ENCODE assay signal across 1 cellular context in the genomic region with DNA sequence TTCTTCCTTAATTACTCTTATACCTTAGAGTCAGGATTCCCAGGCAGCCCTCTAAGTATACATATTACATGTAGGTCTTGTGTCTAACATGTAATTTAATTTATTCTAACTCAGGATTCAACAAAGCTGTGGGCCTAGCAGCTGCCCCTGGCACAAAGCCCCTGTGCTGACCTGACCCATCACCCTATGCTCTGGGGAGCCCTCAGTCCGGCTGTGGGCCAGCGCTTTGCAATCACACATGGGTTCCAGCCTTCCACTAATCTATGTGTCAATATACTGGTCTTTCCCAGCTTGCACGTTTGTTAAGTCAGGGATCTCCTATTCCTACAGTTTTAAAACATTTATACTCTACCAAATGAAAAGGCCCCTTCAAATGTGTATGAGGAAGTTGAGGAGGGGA.
TF ChIP-seq lines count a peak whose summit lies in the region.

No MANE protein-coding gene starts in this region.

TF ChIP-seq in A549, 52 proteins besides CTCF, POLR2A, EP300 and RAD21 (continued from another document):
- TF ChIP-seq, protein P1, sequence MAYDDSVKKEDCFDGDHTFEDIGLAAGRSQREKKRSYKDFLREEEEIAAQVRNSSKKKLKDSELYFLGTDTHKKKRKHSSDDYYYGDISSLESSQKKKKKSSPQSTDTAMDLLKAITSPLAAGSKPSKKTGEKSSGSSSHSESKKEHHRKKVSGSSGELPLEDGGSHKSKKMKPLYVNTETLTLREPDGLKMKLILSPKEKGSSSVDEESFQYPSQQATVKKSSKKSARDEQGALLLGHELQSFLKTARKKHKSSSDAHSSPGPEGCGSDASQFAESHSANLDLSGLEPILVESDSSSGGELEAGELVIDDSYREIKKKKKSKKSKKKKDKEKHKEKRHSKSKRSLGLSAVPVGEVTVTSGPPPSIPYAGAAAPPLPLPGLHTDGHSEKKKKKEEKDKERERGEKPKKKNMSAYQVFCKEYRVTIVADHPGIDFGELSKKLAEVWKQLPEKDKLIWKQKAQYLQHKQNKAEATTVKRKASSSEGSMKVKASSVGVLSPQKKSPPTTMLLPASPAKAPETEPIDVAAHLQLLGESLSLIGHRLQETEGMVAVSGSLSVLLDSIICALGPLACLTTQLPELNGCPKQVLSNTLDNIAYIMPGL (CRISPR knock-in tag; IDR thresholded peaks at IDR 0.05; ENCODE audit: borderline replicate concordance), result no peak
